In the genomic region with DNA sequence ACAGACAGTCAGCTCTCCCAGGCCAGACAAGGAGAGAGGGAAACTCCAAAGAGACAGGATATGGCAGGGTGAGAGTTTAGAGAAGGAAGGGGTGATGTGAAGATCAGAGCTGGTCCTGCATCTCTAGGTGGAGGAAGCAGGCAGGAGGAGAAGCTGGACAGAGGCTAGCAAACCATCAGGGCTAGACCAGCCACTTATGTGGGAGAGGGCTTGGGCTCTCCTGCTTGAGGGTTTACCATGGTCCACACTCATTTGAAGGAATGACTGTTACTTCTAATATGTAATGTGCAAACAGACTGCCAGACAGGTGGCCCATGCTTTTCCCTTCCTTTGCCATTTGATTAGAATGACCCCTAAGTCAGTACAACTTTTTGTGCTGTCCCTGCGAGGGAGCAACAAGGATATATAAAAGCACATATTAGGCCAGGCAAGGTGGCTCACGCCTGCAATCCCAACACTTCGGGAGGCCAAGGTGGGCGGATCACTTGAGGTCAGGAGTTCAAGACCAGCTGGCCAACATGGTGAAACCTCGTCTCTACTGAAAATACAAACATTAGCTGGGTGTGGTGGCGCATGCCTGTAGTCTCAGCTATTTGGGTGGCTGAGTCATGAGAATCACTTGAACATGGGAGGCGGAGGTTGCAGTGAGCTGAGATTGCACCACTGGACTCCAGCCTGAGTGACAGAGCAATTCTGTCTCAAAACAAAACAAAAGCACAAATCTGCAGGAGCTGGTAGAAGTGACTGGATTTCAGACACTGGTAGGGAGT, we compare ENCODE assay signal across 12 cellular contexts. TPM values are rescaled to one million over a fixed set of nuclear protein-coding genes. Genes with fewer than 3 reads are reported as not detected.
DNase-seq lines count a peak whose midpoint lies in the region; ATAC-seq and TF ChIP-seq lines count a peak whose summit lies in the region.
"Had no signal": no experiment of that assay in that cellular context is flagged by ENCODE, and none has a peak within 500 bp of the region (broad histone marks: within the 10 kb centered on the region; RNA-seq: fewer than 3 reads in every experiment).

No MANE protein-coding gene starts in this region.

- no peak for TF ChIP-seq EP300 in gastroesophageal sphincter (IDR thresholded peaks at IDR 0.05)

- TF ChIP-seq POLR2A in heart left ventricle (IDR thresholded peaks at IDR 0.05) (no peak), gastroesophageal sphincter (IDR thresholded peaks at IDR 0.05) (no peak)

- H3K36me3 ChIP-seq in right atrium auricular region (no peaks in the 10 kb centered on the region), heart left ventricle (no peaks in the 10 kb centered on the region), gastroesophageal sphincter (peaks cover 0 to 3% of the 10 kb centered on the region in 2 donors), upper lobe of right lung (no peaks in the 10 kb centered on the region), HAP-1 (replicated peaks) (no peaks in the 10 kb centered on the region)

- no peak overlapping the region for H3K27ac Mint-ChIP-seq in activated naive CD8-positive, alpha-beta T cell treated with anti-CD3 and anti-CD28 coated beads, Interleukin-2, amount 50 U/mL, for 24 hours

- H3K36me3 Mint-ChIP-seq in activated naive CD8-positive, alpha-beta T cell treated with anti-CD3 and anti-CD28 coated beads, Interleukin-2, amount 50 U/mL, for 24 hours (ENCODE audit: low read depth), result no peaks in the 10 kb centered on the region

- no peak overlapping the region for H3K4me3 Mint-ChIP-seq in activated naive CD8-positive, alpha-beta T cell treated with anti-CD3 and anti-CD28 coated beads, Interleukin-2, amount 50 U/mL, for 24 hours

- TF ChIP-seq CTCF in right atrium auricular region (IDR thresholded peaks at IDR 0.05) (no peak), heart left ventricle (IDR thresholded peaks at IDR 0.05) (no peak), gastroesophageal sphincter (IDR thresholded peaks at IDR 0.05) (no peak), upper lobe of right lung (IDR thresholded peaks at IDR 0.05) (no peak)

- H3K27ac ChIP-seq in right atrium auricular region (no peak overlapping the region), heart left ventricle (no peak overlapping the region), gastroesophageal sphincter (no peak overlapping the region), upper lobe of right lung (no peak overlapping the region)

- H3K27me3 ChIP-seq in right atrium auricular region (no peaks in the 10 kb centered on the region), heart left ventricle (no peaks in the 10 kb centered on the region), gastroesophageal sphincter (no peaks in the 10 kb centered on the region), upper lobe of right lung (no peaks in the 10 kb centered on the region), HAP-1 (ENCODE audit: low read depth) (no peaks in the 10 kb centered on the region)

- H3K4me1 ChIP-seq in right atrium auricular region, result peaks cover 0 to 18% of the 10 kb centered on the region in 2 donors
- peaks cover 0 to 21% (median 10%) of the 10 kb centered on the region in 12 donors for H3K4me1 ChIP-seq in heart left ventricle
- peaks cover 3 to 21% (median 10%) of the 10 kb centered on the region in 3 donors for H3K4me1 ChIP-seq in gastroesophageal sphincter
- H3K4me1 ChIP-seq in upper lobe of right lung, result peaks cover 9% of the 10 kb centered on the region
- no peaks in the 10 kb centered on the region; the same call in 1 of the 2 replicates for H3K4me1 ChIP-seq in HAP-1

- DNase-seq in right atrium auricular region (ENCODE audit: low spot score) (peak; percentile 65), heart left ventricle (no peak), astrocyte of the hippocampus (ENCODE audit: low read depth, low spot score) (peak; percentile 50), upper lobe of right lung (no peak), NCI-H526 treated with DMSO at 0.1 percent for 48 hours (lab: John Stamatoyannopoulos, UW) (no peak), HAP-1 (ENCODE audit: low spot score in 2 of 2) (no peak)
- no peak for DNase-seq in activated naive CD8-positive, alpha-beta T cell treated with anti-CD3 and anti-CD28 coated beads, Interleukin-2, amount 50 U/mL, for 24 hours
- DNase-seq: left colon; NCI-H1436 treated with DMSO at 0.1 percent for 48 hours; stimulated activated naive CD4-positive, alpha-beta T cell; T-helper 1 cell had no signal

- H3K9me3 ChIP-seq in right atrium auricular region (no peaks in the 10 kb centered on the region), heart left ventricle (no peaks in the 10 kb centered on the region), gastroesophageal sphincter (no peaks in the 10 kb centered on the region), upper lobe of right lung (no peaks in the 10 kb centered on the region), HAP-1 (no peaks in the 10 kb centered on the region)

- 79 to 85% (median 83%) methylated on average over 6 to 7 of the region's 7 CpGs for WGBS in heart left ventricle, 4 donors
- WGBS in gastroesophageal sphincter (ENCODE audit: low coverage in 1 of 2), 2 donors, result 83% methylated on average over 6 of the region's 7 CpGs; no CpG with 5 or more reads in 1 of the 2 donors

- no peaks in the 10 kb centered on the region for H3K27me3 Mint-ChIP-seq in activated naive CD8-positive, alpha-beta T cell treated with anti-CD3 and anti-CD28 coated beads, Interleukin-2, amount 50 U/mL, for 24 hours

- H3K9me3 Mint-ChIP-seq in activated naive CD8-positive, alpha-beta T cell treated with anti-CD3 and anti-CD28 coated beads, Interleukin-2, amount 50 U/mL, for 24 hours, result no peaks in the 10 kb centered on the region

- intact Hi-C loops in heart left ventricle (cut with DNase I) (no loop called here), upper lobe of right lung (cut with DNase I) (no loop called here)

- in situ Hi-C loops in HAP-1 (cut with MboI; ENCODE audit: low sequenced_read_pairs), result no loop called here

- peaks cover 5% of the 10 kb centered on the region for H3K4me1 Mint-ChIP-seq in activated naive CD8-positive, alpha-beta T cell treated with anti-CD3 and anti-CD28 coated beads, Interleukin-2, amount 50 U/mL, for 24 hours

- ATAC-seq in heart left ventricle, result no peak
- peak; percentile 60 for ATAC-seq in gastroesophageal sphincter
- ATAC-seq in upper lobe of right lung, result peak; percentile 30
- ATAC-seq in activated naive CD8-positive, alpha-beta T cell treated with anti-CD3 and anti-CD28 coated beads, Interleukin-2, amount 50 U/mL, for 24 hours, result no peak
- ATAC-seq: left colon had no signal

- H3K4me3 ChIP-seq in right atrium auricular region (no peak overlapping the region), heart left ventricle (no peak overlapping the region), gastroesophageal sphincter (no peak overlapping the region), upper lobe of right lung (no peak overlapping the region), HAP-1 (no peak overlapping the region)

RNA-seq across cellular contexts. Expression of a gene that starts 41.0 kb away (rescaled TPM):
- total RNA-seq in right atrium auricular region, result 10 to 100 TPM; 41.7 to 46.9 TPM
- 10 to 100 TPM; 22.3 to 87.2 (median 47.5) TPM for total RNA-seq in heart left ventricle
- polyA plus RNA-seq in heart left ventricle, result 100 to 1,000 TPM in 1 of 2 donors, 10 to 100 TPM in 1; 21.2 to 130 TPM
- 10 to 100 TPM; 13.7 to 38.3 (median 22.8) TPM for total RNA-seq in gastroesophageal sphincter
- total RNA-seq in upper lobe of right lung, result 80.3 TPM

RNA-seq across cellular contexts. Expression of a gene that starts 47.0 kb away (rescaled TPM):
- total RNA-seq in right atrium auricular region, result 10 to 100 TPM; 12.9 to 21.4 TPM
- total RNA-seq in heart left ventricle, result 10 to 100 TPM; 12.7 to 21.5 (median 16.2) TPM
- 10 to 100 TPM in 1 of 2 donors, 1 to 10 TPM in 1; 4.0 to 15.7 TPM for polyA plus RNA-seq in heart left ventricle
- total RNA-seq in gastroesophageal sphincter, result 10 to 100 TPM; 28.5 to 51.1 (median 32.7) TPM
- 26.4 TPM for total RNA-seq in upper lobe of right lung

Comparison
In these comparisons a context has a peak if more than half of its experiments do, and no peak if none do; other contexts are left out.
1. DNase-seq: peak in right atrium auricular region (single experiment) and astrocyte of the hippocampus (single experiment); none in heart left ventricle (0 of 5), upper lobe of right lung (single experiment), NCI-H526 treated with DMSO at 0.1 percent for 48 hours (single experiment), HAP-1 (0 of 2) and activated naive CD8-positive, alpha-beta T cell treated with anti-CD3 and anti-CD28 coated beads, Interleukin-2, amount 50 U/mL, for 24 hours (single experiment).
2. ATAC-seq: peak in gastroesophageal sphincter (single experiment) and upper lobe of right lung (single experiment); none in heart left ventricle (0 of 4) and activated naive CD8-positive, alpha-beta T cell treated with anti-CD3 and anti-CD28 coated beads, Interleukin-2, amount 50 U/mL, for 24 hours (single experiment).